8 cellular contexts compared by ENCODE assay signal in genomic region chr11:77191823-77192495, GRCh38.
DNase-seq lines count a peak whose midpoint lies in the region; ATAC-seq and TF ChIP-seq lines count a peak whose summit lies in the region.

No MANE protein-coding gene starts in this region.

- CTCF ChIA-PET in CD8-positive, alpha-beta T cell (lab: Charles Lee): interaction anchor here (0.6 kb wide), 1 partner anchor 64 kb away, joined by 3 read pairs; the partner anchor contains the start of gene MYO7A

- peak; percentile 37 for TF ChIP-seq CTCF in CD8-positive, alpha-beta T cell (IDR thresholded peaks at IDR 0.05)
- TF ChIP-seq CTCF in RWPE2 (IDR thresholded peaks at IDR 0.05; ENCODE audit: poor library complexity, severe bottlenecking) (peak; percentile 94), adrenal gland (IDR thresholded peaks at IDR 0.05) (peak in 4 of 6 experiments; percentile 14 to 41 (median 31))

- no peaks in the 10 kb centered on the region for H3K36me3 Mint-ChIP-seq in CD8-positive, alpha-beta T cell

- peak overlapping the region; percentile 29 for H3K4me3 Mint-ChIP-seq in CD8-positive, alpha-beta T cell

- WGBS in adrenal gland, 4 donors: 56 to 67% (median 64%) methylated on average over 12 to 27 of the region's 27 CpGs

- no peaks in the 10 kb centered on the region for H3K9me3 Mint-ChIP-seq in CD8-positive, alpha-beta T cell

- H3K4me1 ChIP-seq in CD8-positive, alpha-beta T cell (ENCODE audit: insufficient read depth, low read length): no peaks in the 10 kb centered on the region
- H3K4me1 ChIP-seq in RWPE2 (ENCODE audit: insufficient read depth, poor library complexity, severe bottlenecking) (no peaks in the 10 kb centered on the region), adrenal gland (replicated peaks in 1 of 2) (no peaks in the 10 kb centered on the region)

- no peak overlapping the region for H3K27ac Mint-ChIP-seq in CD8-positive, alpha-beta T cell

- H3K27ac ChIP-seq in CD8-positive, alpha-beta T cell (ENCODE audit: low read depth, low read length): no peak overlapping the region
- no peak overlapping the region for H3K27ac ChIP-seq in RWPE2 (ENCODE audit: poor library complexity, severe bottlenecking)
- H3K27ac ChIP-seq in adrenal gland: no peak overlapping the region

- no peak for TF ChIP-seq POLR2A in adrenal gland (IDR thresholded peaks at IDR 0.05)

- no peaks in the 10 kb centered on the region for H3K36me3 ChIP-seq in CD8-positive, alpha-beta T cell (ENCODE audit: insufficient read depth, low read length)
- H3K36me3 ChIP-seq in RWPE2 (ENCODE audit: low read depth) (no peaks in the 10 kb centered on the region), adrenal gland (replicated peaks in 1 of 2) (peaks cover 0 to 55% of the 10 kb centered on the region in 2 donors)

- no peaks in the 10 kb centered on the region for H3K9me3 ChIP-seq in CD8-positive, alpha-beta T cell (ENCODE audit: low read length)
- H3K9me3 ChIP-seq in RWPE2 (ENCODE audit: severe bottlenecking): no peaks in the 10 kb centered on the region
- H3K9me3 ChIP-seq in adrenal gland (replicated peaks in 1 of 3): no peaks in the 10 kb centered on the region

- DNase-seq in CD8-positive, alpha-beta T cell: peak; percentile 14 to 66 (median 35)
- DNase-seq in RWPE2 (ENCODE audit: low spot score): no peak
- DNase-seq in adrenal gland: peak in 2 of 7 donors; percentile 37 to 66
- peak; percentile 97 for DNase-seq in islet precursor cell
- peak; percentile 7 to 21 for DNase-seq in stimulated activated CD8-positive, alpha-beta memory T cell treated with anti-CD3 and anti-CD28 coated beads, Interleukin-15, amount 100 ng/mL, for 4 hours (ENCODE audit: low read depth in 2 of 2)

- peak; percentile 84 for ATAC-seq in CD8-positive, alpha-beta T cell
- ATAC-seq in HG02759 (IDR thresholded peaks at IDR 0.05; ENCODE audit: unreplicated experiment) (peak; percentile 47), RWPE2 (ENCODE audit: low read depth) (peak; percentile 82), GM19463 (IDR thresholded peaks at IDR 0.05; ENCODE audit: unreplicated experiment) (no peak), HG02884 (IDR thresholded peaks at IDR 0.05; ENCODE audit: unreplicated experiment) (no peak)

- no peaks in the 10 kb centered on the region for H3K4me1 Mint-ChIP-seq in CD8-positive, alpha-beta T cell (ENCODE audit: low read depth)

- POLR2A ChIA-PET in CD8-positive, alpha-beta T cell (lab: Charles Lee): no interaction called here

- H3K4me3 ChIP-seq in CD8-positive, alpha-beta T cell (ENCODE audit: low read depth, low read length): no peak overlapping the region
- H3K4me3 ChIP-seq in RWPE2 (ENCODE audit: severe bottlenecking) (peak overlapping the region; percentile 6), adrenal gland (no peak overlapping the region)

- no peaks in the 10 kb centered on the region for H3K27me3 ChIP-seq in CD8-positive, alpha-beta T cell (ENCODE audit: insufficient read depth, low read length)
- no peaks in the 10 kb centered on the region for H3K27me3 ChIP-seq in RWPE2 (ENCODE audit: insufficient read depth, poor library complexity, severe bottlenecking)
- H3K27me3 ChIP-seq in adrenal gland: no peaks in the 10 kb centered on the region

- intact Hi-C loops in CD8-positive, alpha-beta T cell (cut with DNase I, micrococcal nuclease): loop anchor here (1.0 to 2.0 kb wide), 3 partner anchors 356 to 427 kb away; no protein-coding TSS in a partner anchor
- intact Hi-C loops in adrenal gland (cut with DNase I): no loop called here

- H3K27me3 Mint-ChIP-seq in CD8-positive, alpha-beta T cell (ENCODE audit: low read depth): no peaks in the 10 kb centered on the region

Comparison
In these comparisons a context has a peak if more than half of its experiments do, and no peak if none do; other contexts are left out.
1. ATAC-seq: peak in CD8-positive, alpha-beta T cell (single experiment), HG02759 (single experiment) and RWPE2 (single experiment); none in GM19463 (single experiment) and HG02884 (single experiment).
2. CTCF ChIP-seq: peak in every context shown above with its lines; median percentile 94 in RWPE2; 37 in CD8-positive, alpha-beta T cell; 31 in adrenal gland.
3. intact Hi-C loops: an anchor here in CD8-positive, alpha-beta T cell (1.0 to 2.0 kb wide); none called in adrenal gland.